In genomic region chr17:29177871-29178749, GRCh38 we compare ENCODE assay signal across 1 cellular context.
TF ChIP-seq lines count a peak whose summit lies in the region.

No MANE protein-coding gene starts in this region.

TF ChIP-seq in IMR-90, 13 proteins besides CTCF, POLR2A, EP300 and RAD21:
- TF ChIP-seq BHLHE40 (IDR thresholded peaks at IDR 0.05; ENCODE audit: low read depth, low read length) (no peak), CEBPB (IDR thresholded peaks at IDR 0.05; ENCODE audit: low read depth, low read length) (no peak), FOS (IDR thresholded peaks at IDR 0.05; ENCODE audit: low read depth, low read length) (no peak), MXI1 (IDR thresholded peaks at IDR 0.05; ENCODE audit: borderline replicate concordance, low read depth, low read length) (no peak)
